In the genomic region with DNA sequence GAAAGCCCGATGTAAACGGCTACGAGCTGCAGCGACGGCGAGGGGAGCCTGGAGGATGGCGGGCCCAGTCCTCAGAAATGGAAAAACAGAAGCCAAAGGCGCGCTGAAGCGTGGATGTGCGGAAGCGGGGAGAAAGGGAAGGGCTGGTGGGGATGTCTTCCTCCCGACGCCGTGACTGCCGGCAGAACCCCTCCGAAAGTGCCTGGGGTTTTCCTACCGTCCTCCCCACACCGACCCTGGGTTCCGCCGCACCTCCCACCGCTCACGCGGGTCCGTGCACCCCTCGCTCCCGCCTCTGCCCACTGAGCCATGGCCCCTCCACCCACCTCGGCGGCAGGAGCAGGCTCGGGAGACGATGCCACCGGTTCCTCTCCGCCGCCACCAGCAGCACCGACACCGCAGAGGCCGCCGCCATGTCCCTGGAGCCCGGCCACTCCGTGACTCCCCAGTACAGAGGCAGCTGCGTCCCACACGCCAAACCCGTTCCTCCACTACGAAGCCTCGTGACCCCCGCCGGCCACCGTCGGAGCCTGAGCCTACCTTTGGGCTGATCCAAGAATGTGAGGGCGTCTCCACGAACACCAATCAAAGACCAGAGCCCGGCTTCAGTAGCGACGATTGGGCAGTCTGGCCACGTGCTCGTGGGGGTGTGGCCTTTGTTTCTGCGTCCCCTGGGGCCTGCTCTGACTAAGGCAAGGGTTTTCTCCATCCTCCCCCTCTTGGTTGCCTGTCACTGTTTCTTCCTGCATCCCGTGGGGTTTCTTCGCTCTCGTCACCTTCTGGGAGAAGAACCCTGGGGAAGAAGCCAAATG, we compare ENCODE assay signal across 8 cellular contexts. TPM values are rescaled to one million over a fixed set of nuclear protein-coding genes. Genes with fewer than 3 reads are reported as not detected.
DNase-seq lines count a peak whose midpoint lies in the region; ATAC-seq, FAIRE-seq and TF ChIP-seq lines count a peak whose summit lies in the region.

A gene (minus strand): TSS at position 471 of the 812 bp plus-strand sequence. CDS start 56 bp downstream, at position 415.

- peak within 1 kb of the TSS; percentile 86 to 95 (median 93) for H3K9ac ChIP-seq in BLaER1 treated with 17β-estradiol and CSF1 and Interleukin-3, amounts not matched to agents 10 nM and 100 nM
- peak within 1 kb of the TSS; percentile 86 for H3K9ac ChIP-seq in HepG2 (ENCODE audit: insufficient read depth, low read depth, low read length)

- under 1% methylated on average over 23 of the region's 60 CpGs for WGBS in HepG2 (ENCODE audit: low lambda C conversion rate)

- peak within 1 kb of the TSS; percentile 81 to 94 (median 88) for H3K4me2 ChIP-seq in BLaER1 treated with 17β-estradiol and CSF1 and Interleukin-3, amounts not matched to agents 10 nM and 100 nM
- peak within 1 kb of the TSS; percentile 84 for H3K4me2 ChIP-seq in HepG2 (ENCODE audit: low read depth, low read length)

- POLR2A ChIA-PET in HepG2 (lab: Yijun Ruan, JAX) = no interaction called here

- intact Hi-C loops in HepG2 (cut with micrococcal nuclease; ENCODE audit: unreplicated experiment) = loop anchor here (1.0 kb wide), 1 partner anchor 17 kb away; no protein-coding TSS in a partner anchor

- no peaks in the 10 kb centered on the region for H3K9me3 ChIP-seq in BLaER1 treated with 17β-estradiol and CSF1 and Interleukin-3, amounts not matched to agents 10 nM and 100 nM (replicated peaks in 1 of 11)
- no peaks in the 10 kb centered on the region for H3K9me3 ChIP-seq in HepG2 (ENCODE audit: low read length)

- in situ Hi-C loops in HepG2 (cut with HindIII; ENCODE audit: extremely low pct_ligation_motif_present, low pct_unique_long_range_greater_than_20kb) = no loop called here

- peak; percentile 95 for FAIRE-seq in HepG2 (lab: Jason Lieb, UNC)

- TF ChIP-seq RAD21 in HepG2 (CRISPR knock-in tag; IDR thresholded peaks at IDR 0.05) = 0 out of 2 replicates have a peak, but pooled peaks have one; percentile 13

- peak; percentile 100 for DNase-seq in NCI-H82 (lab: John Stamatoyannopoulos, UW)
- peak; percentile 97 to 99 for DNase-seq in activated CD4-positive, alpha-beta T cell treated with anti-CD3 and anti-CD28 coated beads, Interleukin-2, amount 50 U/mL, for 48 hours
- peak; percentile 97 to 99 for DNase-seq in dermis microvascular lymphatic vessel endothelial cell (ENCODE audit: low read depth in 2 of 2)
- peak; percentile 96 for DNase-seq in HepG2 (ENCODE audit: low spot score)
- peak; percentile 96 for DNase-seq in stimulated activated CD4-positive, alpha-beta T cell treated with anti-CD3 and anti-CD28 coated beads, Interleukin-4, amount 100 ng/mL, for 1 hour

- H3K27me3 ChIP-seq in BLaER1 treated with 17β-estradiol and CSF1 and Interleukin-3, amounts not matched to agents 10 nM and 100 nM = no peaks in the 10 kb centered on the region
- no peaks in the 10 kb centered on the region for H3K27me3 ChIP-seq in HepG2 (ENCODE audit: control insufficient read depth in 1 of 2, insufficient read depth in 2 of 2, low read length in 2 of 2)

- ATAC-seq in GM19351 (IDR thresholded peaks at IDR 0.05; ENCODE audit: unreplicated experiment) = peak; percentile 99
- ATAC-seq in HG03521 (IDR thresholded peaks at IDR 0.05; ENCODE audit: unreplicated experiment) = peak; percentile 99
- peak; percentile 99 for ATAC-seq in HepG2

- peak within 1 kb of the TSS; percentile 80 to 95 (median 90) for H3K4me3 ChIP-seq in BLaER1 treated with 17β-estradiol and CSF1 and Interleukin-3, amounts not matched to agents 10 nM and 100 nM
- peak within 1 kb of the TSS; percentile 75 to 92 (median 89) for H3K4me3 ChIP-seq in HepG2 (replicated peaks in 1 of 3; ENCODE audit: insufficient read depth in 1 of 3, low read depth in 2 of 3, low read length in 3 of 3)

- H4K20me1 ChIP-seq in BLaER1 treated with 17β-estradiol and CSF1 and Interleukin-3, amounts not matched to agents 10 nM and 100 nM = peaks cover 0 to 5% (median 0%) of the 10 kb centered on the region in 11 experiments; a peak in 1 of 22 replicates
- H4K20me1 ChIP-seq in HepG2 (ENCODE audit: insufficient read depth, low read length) = no peaks in the 10 kb centered on the region

- peak within 1 kb of the TSS; percentile 66 for H2AFZ ChIP-seq in HepG2 (ENCODE audit: low read length)

- 0 out of 2 replicates have a peak, but pooled peaks have one; percentile 16 for TF ChIP-seq CTCF in HepG2 (CRISPR knock-in tag; IDR thresholded peaks at IDR 0.05)

- BruUV-seq in HepG2 (replicated peaks; lab: Mats Ljungman, UMichigan) = TSS peak; percentile 75

- CTCF ChIA-PET in HepG2 (lab: Yijun Ruan, JAX; ENCODE audit: low intra/inter-chr PET ratio, low total read pairs) = no interaction called here

- 0 out of 4 replicates have a peak, but pooled peaks of 1 of the 2 experiments have one; percentile 42 for TF ChIP-seq EP300 in HepG2 (IDR thresholded peaks at IDR 0.05; ENCODE audit: low read depth in 2 of 2, low read length in 2 of 2)
- TF ChIP-seq EP300 in HepG2 (CRISPR knock-in tag; IDR thresholded peaks at IDR 0.05; ENCODE audit: borderline replicate concordance) = no peak

- H3K27ac ChIP-seq in BLaER1 treated with 17β-estradiol and CSF1 and Interleukin-3, amounts not matched to agents 10 nM and 100 nM = peak within 1 kb of the TSS; percentile 67 to 95 (median 91)
- H3K27ac ChIP-seq in HepG2 (ENCODE audit: extremely low read length, insufficient read depth, low read length) = peak within 1 kb of the TSS; percentile 68

- peaks cover 18 to 29% (median 23%) of the 10 kb centered on the region in 10 experiments for H3K4me1 ChIP-seq in BLaER1 treated with 17β-estradiol and CSF1 and Interleukin-3, amounts not matched to agents 10 nM and 100 nM
- H3K4me1 ChIP-seq in HepG2 (ENCODE audit: insufficient read depth, low read length) = peaks cover 22% of the 10 kb centered on the region

- TF ChIP-seq POLR2A in HepG2 (IDR thresholded peaks at IDR 0.05; ENCODE audit: insufficient read depth in 1 of 2, low read depth in 2 of 2, low read length in 2 of 2) = peak; percentile 73 to 86

- peaks cover 0 to 32% (median 16%) of the 10 kb centered on the region in 11 experiments; a peak in 16 of 22 replicates for H3K36me3 ChIP-seq in BLaER1 treated with 17β-estradiol and CSF1 and Interleukin-3, amounts not matched to agents 10 nM and 100 nM
- no peaks in the 10 kb centered on the region for H3K36me3 ChIP-seq in HepG2 (replicated peaks in 1 of 2; ENCODE audit: control insufficient read depth in 1 of 2, insufficient read depth in 2 of 2, low read length in 2 of 2)

- peaks cover 10% of the 10 kb centered on the region for H3K79me2 ChIP-seq in HepG2 (ENCODE audit: insufficient read depth, low read length)

TF ChIP-seq in HepG2, 621 proteins besides CTCF, POLR2A, EP300 and RAD21 (continues in another document):
- TF ChIP-seq KDM1A (CRISPR knock-in tag; IDR thresholded peaks at IDR 0.05) (no peak), TBX2 (CRISPR knock-in tag; IDR thresholded peaks at IDR 0.05; ENCODE audit: borderline replicate concordance) (peak; percentile 59), ZBTB8A (CRISPR knock-in tag; IDR thresholded peaks at IDR 0.05; ENCODE audit: borderline replicate concordance, low read depth) (no peak), ZIK1 (CRISPR knock-in tag; IDR thresholded peaks at IDR 0.05; ENCODE audit: borderline replicate concordance, low read depth) (peak; percentile 72; the same call in 1 of the 2 replicates)
- TF ChIP-seq, protein P1, sequence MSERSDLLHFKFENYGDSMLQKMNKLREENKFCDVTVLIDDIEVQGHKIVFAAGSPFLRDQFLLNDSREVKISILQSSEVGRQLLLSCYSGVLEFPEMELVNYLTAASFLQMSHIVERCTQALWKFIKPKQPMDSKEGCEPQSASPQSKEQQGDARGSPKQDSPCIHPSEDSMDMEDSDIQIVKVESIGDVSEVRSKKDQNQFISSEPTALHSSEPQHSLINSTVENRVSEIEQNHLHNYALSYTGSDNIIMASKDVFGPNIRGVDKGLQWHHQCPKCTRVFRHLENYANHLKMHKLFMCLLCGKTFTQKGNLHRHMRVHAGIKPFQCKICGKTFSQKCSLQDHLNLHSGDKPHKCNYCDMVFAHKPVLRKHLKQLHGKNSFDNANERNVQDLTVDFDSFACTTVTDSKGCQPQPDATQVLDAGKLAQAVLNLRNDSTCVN (CRISPR knock-in tag; IDR thresholded peaks at IDR 0.05; ENCODE audit: borderline replicate concordance) = peak; percentile 34; the same call in 1 of the 2 replicates

RNA-seq across cellular contexts. Expression of the gene that starts here (rescaled TPM):
- total RNA-seq in dermis microvascular lymphatic vessel endothelial cell = 19.5 and 21.5 TPM in 2 replicates
- 30.1 and 34.7 TPM in 2 replicates for total RNA-seq in HepG2 (2016; rRNA removed; fragmentation: Illumina TruSeq; extraction: Trizol)
- total RNA-seq in HepG2 (2016; cell fraction: cytosol; rRNA removed; fragmentation: Illumina TruSeq; extraction: Trizol; ENCODE audit: low read depth) = 11.7 and 14.0 TPM in 2 replicates
- total RNA-seq in HepG2 (2016; cell fraction: insoluble cytoplasmic fraction; rRNA removed; fragmentation: Illumina TruSeq; extraction: Trizol) = 32.3 TPM in 2 replicates
- total RNA-seq in HepG2 (2016; cell fraction: membrane; rRNA removed; fragmentation: Illumina TruSeq; extraction: Trizol) = 14.1 and 14.5 TPM in 2 replicates
- 21.7 and 28.0 TPM in 2 replicates for total RNA-seq in HepG2 (2016; cell fraction: nucleus; rRNA removed; fragmentation: Illumina TruSeq; extraction: Trizol)
- 9.8 and 11.7 TPM in 2 replicates for polyA plus RNA-seq in HepG2 (2011; rRNA removed)
- polyA plus RNA-seq in HepG2 (2011; cell fraction: cytosol; rRNA removed) = 9.4 and 9.6 TPM in 2 replicates
- 10.8 and 12.3 TPM in 2 replicates for polyA plus RNA-seq in HepG2 (2011; cell fraction: nucleus; rRNA removed)
- polyA plus RNA-seq in HepG2 (2012) = 12.0 and 19.1 TPM in 2 replicates
- 4.4 and 4.8 TPM in 2 replicates for polyA plus RNA-seq in HepG2 (2016; cell fraction: cytosol; fragmentation: Illumina TruSeq; extraction: Trizol; ENCODE audit: low read depth)
- 29.2 and 34.5 TPM in 2 replicates for polyA plus RNA-seq in HepG2 (2016; cell fraction: insoluble cytoplasmic fraction; fragmentation: Illumina TruSeq; extraction: Trizol; ENCODE audit: low read depth)
- polyA plus RNA-seq in HepG2 (2016; cell fraction: membrane; fragmentation: Illumina TruSeq; extraction: Trizol; ENCODE audit: low read depth) = 8.8 and 8.9 TPM in 2 replicates
- 28.1 and 28.7 TPM in 2 replicates for polyA plus RNA-seq in HepG2 (2016; cell fraction: nucleus; fragmentation: Illumina TruSeq; extraction: Trizol; ENCODE audit: insufficient read depth, low read depth)
- polyA minus RNA-seq in HepG2 (2011; rRNA and poly(A)+ RNA removed; ENCODE audit: low replicate concordance) = 15.9 and 19.4 TPM in 2 replicates
- 10.0 and 11.5 TPM in 2 replicates for polyA minus RNA-seq in HepG2 (2011; cell fraction: cytosol; rRNA and poly(A)+ RNA removed)
- 26.1 and 31.3 TPM in 2 replicates for polyA minus RNA-seq in HepG2 (2011; cell fraction: nucleus; rRNA and poly(A)+ RNA removed)

Comparison
In these comparisons a context has a peak if more than half of its experiments do, and no peak if none do; other contexts are left out.
1. Peak in every context shown above with its lines: DNase-seq, ATAC-seq, H3K4me3 ChIP-seq and H3K27ac ChIP-seq.